Comparison of ENCODE assay signal across 10 cellular contexts in genomic region chr20:49297605-49298530, GRCh38. TPM values are rescaled to one million over a fixed set of nuclear protein-coding genes. Genes with fewer than 3 reads are reported as not detected.
DNase-seq lines count a peak whose midpoint lies in the region; ATAC-seq, FAIRE-seq and TF ChIP-seq lines count a peak whose summit lies in the region.
"Had no signal": no experiment of that assay in that cellular context is flagged by ENCODE, and none has a peak within 500 bp of the region (broad histone marks: within the 10 kb centered on the region; RNA-seq: fewer than 3 reads in every experiment).

No MANE protein-coding gene starts in this region.

- H2AK5ac ChIP-seq in mesenchymal stem cell (ENCODE audit: low read length, severe bottlenecking) = no peak overlapping the region

- H3K27me3 ChIP-seq in left lung = no peaks in the 10 kb centered on the region
- H3K27me3 ChIP-seq in aorta (ENCODE audit: control insufficient read depth in 1 of 2, insufficient read depth in 2 of 2, low read length in 1 of 2) = no peaks in the 10 kb centered on the region
- H3K27me3 ChIP-seq in mesenchymal stem cell (ENCODE audit: control insufficient read depth in 1 of 2, insufficient read depth in 1 of 2, low read length in 2 of 2) = no peaks in the 10 kb centered on the region

- TF ChIP-seq CTCF in left lung (IDR thresholded peaks at IDR 0.05) = no peak

- H3K79me1 ChIP-seq in mesenchymal stem cell (replicated peaks; ENCODE audit: low read length, poor library complexity, severe bottlenecking) = no peaks in the 10 kb centered on the region

- H3K23ac ChIP-seq in mesenchymal stem cell (ENCODE audit: low read length in 2 of 2) = no peak overlapping the region

- FAIRE-seq in HTR-8/SVneo (lab: Jason Lieb, UNC) = no peak

- no peak overlapping the region for H2BK5ac ChIP-seq in mesenchymal stem cell (ENCODE audit: low read depth, low read length, poor library complexity, severe bottlenecking)

- intact Hi-C loops in cardiac septum (cut with DNase I) = no loop called here
- intact Hi-C loops in Right ventricle myocardium inferior (cut with DNase I) = no loop called here
- intact Hi-C loops in left lung (cut with DNase I) = no loop called here
- intact Hi-C loops in aorta (cut with DNase I) = no loop called here

- no peak overlapping the region for H2BK12ac ChIP-seq in mesenchymal stem cell (ENCODE audit: low read length in 2 of 2)

- H3K4me2 ChIP-seq in mesenchymal stem cell (ENCODE audit: low read length, poor library complexity, severe bottlenecking) = no peak overlapping the region

- H4K8ac ChIP-seq in mesenchymal stem cell (ENCODE audit: low read length) = no peak overlapping the region

- no peaks in the 10 kb centered on the region for H3K4me1 ChIP-seq in left lung
- H3K4me1 ChIP-seq in aorta (ENCODE audit: control insufficient read depth in 1 of 2, insufficient read depth in 2 of 2, low read length in 2 of 2) = no peaks in the 10 kb centered on the region
- H3K4me1 ChIP-seq in mesenchymal stem cell (ENCODE audit: control insufficient read depth, insufficient read depth, low read depth, low read length) = peaks cover 2% of the 10 kb centered on the region

- peak; percentile 79 for DNase-seq in cardiac septum (ENCODE audit: low spot score)
- DNase-seq in Right ventricle myocardium inferior (ENCODE audit: missing footprints) = no peak
- DNase-seq in SK-N-MC (ENCODE audit: low read depth, low spot score) = no peak
- no peak for DNase-seq in left lung
- DNase-seq in aorta = peak in 1 of 2 donors; percentile 59
- DNase-seq in HTR-8/SVneo (ENCODE audit: insufficient read length, low spot score) = no peak
- no peak for DNase-seq in mesenchymal stem cell
- DNase-seq: NCI-H2171, WERI-Rb-1 had no signal

- H3K9me3 ChIP-seq in SK-N-MC (ENCODE audit: low read depth, low read length) = no peaks in the 10 kb centered on the region
- H3K9me3 ChIP-seq in left lung = no peaks in the 10 kb centered on the region
- no peaks in the 10 kb centered on the region for H3K9me3 ChIP-seq in aorta (ENCODE audit: control insufficient read depth, low read length)
- H3K9me3 ChIP-seq in mesenchymal stem cell (ENCODE audit: control insufficient read depth, low read length) = no peaks in the 10 kb centered on the region

- ATAC-seq in Right ventricle myocardium inferior (no peak), left lung (peak; percentile 45), aorta (ENCODE audit: low FRiP score) (peak; percentile 44), GM21515 (IDR thresholded peaks at IDR 0.05; ENCODE audit: unreplicated experiment) (no peak)

- no peak overlapping the region for H2BK120ac ChIP-seq in mesenchymal stem cell (ENCODE audit: low read depth, low read length)

- H3K36me3 ChIP-seq in SK-N-MC (ENCODE audit: insufficient read depth, low read length) (no peaks in the 10 kb centered on the region; the same call in 1 of the 2 replicates), left lung (peaks cover 0 to 16% of the 10 kb centered on the region in 2 donors), aorta (ENCODE audit: control insufficient read depth in 1 of 2, insufficient read depth in 2 of 2, low read length in 1 of 2) (no peaks in the 10 kb centered on the region), mesenchymal stem cell (ENCODE audit: control insufficient read depth in 1 of 2, insufficient read depth in 2 of 2, low read depth in 1 of 2, low read length in 2 of 2) (peaks cover 0 to 3% of the 10 kb centered on the region in 2 experiments)

- H3K27ac ChIP-seq in SK-N-MC (0 out of 2 replicates have a peak overlapping the region, but pooled peaks have one; percentile 36), left lung (peak overlapping the region in 1 of 2 donors; percentile 80), aorta (ENCODE audit: low read depth in 1 of 2, low read length in 2 of 2) (no peak overlapping the region), mesenchymal stem cell (ENCODE audit: low read length, poor library complexity, severe bottlenecking) (no peak overlapping the region)
- H3K27ac ChIP-seq: WERI-Rb-1 had no signal

- no peak overlapping the region for H3K4me3 ChIP-seq in SK-N-MC
- H3K4me3 ChIP-seq in left lung = no peak overlapping the region
- no peak overlapping the region for H3K4me3 ChIP-seq in aorta (ENCODE audit: low read length in 2 of 2)
- no peak overlapping the region for H3K4me3 ChIP-seq in mesenchymal stem cell (ENCODE audit: insufficient read depth in 1 of 2, low read depth in 1 of 2, low read length in 2 of 2)

- H2AFZ ChIP-seq in mesenchymal stem cell (ENCODE audit: low read depth, low read length) = no peak overlapping the region

- no peak overlapping the region for H3K4ac ChIP-seq in mesenchymal stem cell (ENCODE audit: low read depth in 1 of 2, low read length in 2 of 2)

- H3K18ac ChIP-seq in mesenchymal stem cell (ENCODE audit: low read depth in 1 of 2, low read length in 2 of 2) = no peak overlapping the region

- no peak overlapping the region for H4K91ac ChIP-seq in mesenchymal stem cell (ENCODE audit: low read length)

- H3K14ac ChIP-seq in mesenchymal stem cell (ENCODE audit: low read length in 2 of 2) = no peak overlapping the region

- no peak overlapping the region for H2BK15ac ChIP-seq in mesenchymal stem cell (ENCODE audit: low read depth, poor library complexity, severe bottlenecking)

- 87 to 90% methylated on average over 6 of the region's 6 CpGs for WGBS in aorta, 2 donors
- WGBS in mesenchymal stem cell = 92% methylated on average over 5 of the region's 6 CpGs

- H3K9ac ChIP-seq in SK-N-MC (ENCODE audit: insufficient read length) (no peak overlapping the region), mesenchymal stem cell (ENCODE audit: low read length) (no peak overlapping the region)

RNA-seq across cellular contexts. Expression of gene ZNFX1, which starts 20.0 kb away (rescaled TPM):
- total RNA-seq in cardiac septum = 24.0 TPM
- total RNA-seq in Right ventricle myocardium inferior = 21.0 TPM
- 10 to 100 TPM; 39.6 to 41.0 TPM for total RNA-seq in left lung
- 10 to 100 TPM; 48.7 to 59.4 TPM for total RNA-seq in aorta
- polyA plus RNA-seq in aorta = 10 to 100 TPM; 10.4 to 22.3 TPM
- 13.4 TPM for polyA plus RNA-seq in mesenchymal stem cell (2013, experiment 1 of 2)
- 12.3 TPM for polyA plus RNA-seq in mesenchymal stem cell (2013, experiment 2 of 2)

Comparison
In these comparisons a context has a peak if more than half of its experiments do, and no peak if none do; other contexts are left out.
1. ATAC-seq: peak in left lung (single experiment) and aorta (single experiment); none in Right ventricle myocardium inferior (single experiment) and GM21515 (single experiment).